1 cellular context compared by ENCODE assay signal in the genomic region with DNA sequence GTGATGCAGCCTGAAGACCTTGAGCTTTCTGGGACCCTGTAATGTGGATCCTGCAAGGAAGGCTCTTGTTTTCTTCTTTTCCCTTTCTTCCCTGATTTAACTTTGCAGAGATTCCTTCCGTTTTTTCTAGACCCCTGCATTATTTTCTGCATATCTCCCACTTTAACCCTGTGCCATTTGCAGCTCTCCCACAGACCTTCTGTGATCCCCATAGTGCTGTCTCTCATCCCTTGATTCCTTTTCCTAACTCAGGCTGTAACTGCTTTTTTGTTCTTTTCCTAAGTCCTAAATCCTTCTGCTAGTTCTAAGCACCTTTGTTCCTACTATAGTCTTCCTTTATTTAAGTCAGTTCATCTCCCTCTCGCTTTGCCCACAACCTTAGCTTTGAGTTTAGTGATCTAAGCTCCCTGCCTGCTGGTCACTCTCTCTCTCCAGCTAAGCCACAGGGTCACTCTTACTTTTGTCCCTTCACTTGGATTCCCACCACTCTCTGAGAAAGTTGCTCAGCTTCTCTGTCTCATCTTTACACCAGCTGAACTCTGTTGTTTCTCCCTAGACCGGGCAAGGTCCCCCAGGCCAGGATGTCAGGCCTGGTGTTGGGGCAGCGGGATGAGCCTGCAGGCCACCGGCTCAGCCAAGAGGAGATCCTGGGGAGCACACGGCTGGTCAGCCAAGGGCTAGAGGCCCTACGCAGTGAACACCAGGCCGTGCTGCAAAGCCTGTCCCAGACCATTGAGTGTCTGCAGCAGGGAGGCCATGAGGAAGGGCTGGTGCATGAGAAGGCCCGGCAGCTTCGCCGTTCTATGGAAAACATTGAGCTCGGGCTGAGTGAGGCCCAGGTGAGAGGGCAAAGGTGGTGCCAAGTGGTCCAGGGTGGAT.
A peak's percentile ranks its signal among the peaks of the same experiment; 100 is the strongest.
TF ChIP-seq lines count a peak whose summit lies in the region.

No MANE protein-coding gene starts in this region.

TF ChIP-seq in HepG2, 621 proteins besides CTCF, POLR2A, EP300 and RAD21 (continued from another document and continues in another):
- TF ChIP-seq, protein P1, sequence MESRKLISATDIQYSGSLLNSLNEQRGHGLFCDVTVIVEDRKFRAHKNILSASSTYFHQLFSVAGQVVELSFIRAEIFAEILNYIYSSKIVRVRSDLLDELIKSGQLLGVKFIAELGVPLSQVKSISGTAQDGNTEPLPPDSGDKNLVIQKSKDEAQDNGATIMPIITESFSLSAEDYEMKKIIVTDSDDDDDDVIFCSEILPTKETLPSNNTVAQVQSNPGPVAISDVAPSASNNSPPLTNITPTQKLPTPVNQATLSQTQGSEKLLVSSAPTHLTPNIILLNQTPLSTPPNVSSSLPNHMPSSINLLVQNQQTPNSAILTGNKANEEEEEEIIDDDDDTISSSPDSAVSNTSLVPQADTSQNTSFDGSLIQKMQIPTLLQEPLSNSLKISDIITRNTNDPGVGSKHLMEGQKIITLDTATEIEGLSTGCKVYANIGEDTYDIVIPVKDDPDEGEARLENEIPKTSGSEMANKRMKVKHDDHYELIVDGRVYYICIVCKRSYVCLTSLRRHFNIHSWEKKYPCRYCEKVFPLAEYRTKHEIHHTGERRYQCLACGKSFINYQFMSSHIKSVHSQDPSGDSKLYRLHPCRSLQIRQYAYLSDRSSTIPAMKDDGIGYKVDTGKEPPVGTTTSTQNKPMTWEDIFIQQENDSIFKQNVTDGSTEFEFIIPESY (CRISPR knock-in tag; IDR thresholded peaks at IDR 0.05) = peak; percentile 17; the same call in 1 of the 2 replicates
- TF ChIP-seq, protein P2, sequence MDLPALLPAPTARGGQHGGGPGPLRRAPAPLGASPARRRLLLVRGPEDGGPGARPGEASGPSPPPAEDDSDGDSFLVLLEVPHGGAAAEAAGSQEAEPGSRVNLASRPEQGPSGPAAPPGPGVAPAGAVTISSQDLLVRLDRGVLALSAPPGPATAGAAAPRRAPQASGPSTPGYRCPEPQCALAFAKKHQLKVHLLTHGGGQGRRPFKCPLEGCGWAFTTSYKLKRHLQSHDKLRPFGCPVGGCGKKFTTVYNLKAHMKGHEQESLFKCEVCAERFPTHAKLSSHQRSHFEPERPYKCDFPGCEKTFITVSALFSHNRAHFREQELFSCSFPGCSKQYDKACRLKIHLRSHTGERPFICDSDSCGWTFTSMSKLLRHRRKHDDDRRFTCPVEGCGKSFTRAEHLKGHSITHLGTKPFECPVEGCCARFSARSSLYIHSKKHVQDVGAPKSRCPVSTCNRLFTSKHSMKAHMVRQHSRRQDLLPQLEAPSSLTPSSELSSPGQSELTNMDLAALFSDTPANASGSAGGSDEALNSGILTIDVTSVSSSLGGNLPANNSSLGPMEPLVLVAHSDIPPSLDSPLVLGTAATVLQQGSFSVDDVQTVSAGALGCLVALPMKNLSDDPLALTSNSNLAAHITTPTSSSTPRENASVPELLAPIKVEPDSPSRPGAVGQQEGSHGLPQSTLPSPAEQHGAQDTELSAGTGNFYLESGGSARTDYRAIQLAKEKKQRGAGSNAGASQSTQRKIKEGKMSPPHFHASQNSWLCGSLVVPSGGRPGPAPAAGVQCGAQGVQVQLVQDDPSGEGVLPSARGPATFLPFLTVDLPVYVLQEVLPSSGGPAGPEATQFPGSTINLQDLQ (CRISPR knock-in tag; IDR thresholded peaks at IDR 0.05) = no peak
- TF ChIP-seq SP2 (CRISPR knock-in tag; IDR thresholded peaks at IDR 0.05) = no peak
- no peak for TF ChIP-seq ATF2 (CRISPR knock-in tag; IDR thresholded peaks at IDR 0.05)
- TF ChIP-seq ZNF33B (CRISPR knock-in tag; IDR thresholded peaks at IDR 0.05) = no peak
- no peak for TF ChIP-seq PLRG1 (conservative IDR thresholded peaks at IDR 0.05)
- no peak for TF ChIP-seq GATAD1 (CRISPR knock-in tag; IDR thresholded peaks at IDR 0.05)
- TF ChIP-seq ZMYM4 (CRISPR knock-in tag; IDR thresholded peaks at IDR 0.05) = 0 out of 2 replicates have a peak, but pooled peaks have one; percentile 7
- peak; percentile 75; the same call in 1 of the 2 replicates for TF ChIP-seq LBX2 (CRISPR knock-in tag; IDR thresholded peaks at IDR 0.05; ENCODE audit: borderline replicate concordance)
- no peak for TF ChIP-seq HNF4A (CRISPR knock-in tag; IDR thresholded peaks at IDR 0.05)
- TF ChIP-seq ZKSCAN8 (CRISPR knock-in tag; IDR thresholded peaks at IDR 0.05; ENCODE audit: borderline replicate concordance) = no peak
- no peak for TF ChIP-seq HIVEP1 (CRISPR knock-in tag; IDR thresholded peaks at IDR 0.05)
- no peak for TF ChIP-seq ZNF343 (CRISPR knock-in tag; IDR thresholded peaks at IDR 0.05)
- TF ChIP-seq RNF2 (conservative IDR thresholded peaks at IDR 0.05; ENCODE audit: low read depth) = no peak
- no peak for TF ChIP-seq IRF1 (CRISPR knock-in tag; IDR thresholded peaks at IDR 0.05; ENCODE audit: low read depth)
- TF ChIP-seq ZBTB37 (CRISPR knock-in tag; IDR thresholded peaks at IDR 0.05) = no peak
- TF ChIP-seq NRL (CRISPR knock-in tag; IDR thresholded peaks at IDR 0.05; ENCODE audit: borderline replicate concordance) = peak; percentile 66
- no peak for TF ChIP-seq MIER2 (CRISPR knock-in tag; IDR thresholded peaks at IDR 0.05)
- TF ChIP-seq SIN3B (IDR thresholded peaks at IDR 0.05; ENCODE audit: low read length) = no peak
- no peak for TF ChIP-seq JARID2 (CRISPR knock-in tag; IDR thresholded peaks at IDR 0.05; ENCODE audit: insufficient replicate concordance)
- 0 out of 2 replicates have a peak, but pooled peaks have one; percentile 3 for TF ChIP-seq RXRB (CRISPR knock-in tag; IDR thresholded peaks at IDR 0.05; ENCODE audit: borderline replicate concordance)
- TF ChIP-seq, protein P3, sequence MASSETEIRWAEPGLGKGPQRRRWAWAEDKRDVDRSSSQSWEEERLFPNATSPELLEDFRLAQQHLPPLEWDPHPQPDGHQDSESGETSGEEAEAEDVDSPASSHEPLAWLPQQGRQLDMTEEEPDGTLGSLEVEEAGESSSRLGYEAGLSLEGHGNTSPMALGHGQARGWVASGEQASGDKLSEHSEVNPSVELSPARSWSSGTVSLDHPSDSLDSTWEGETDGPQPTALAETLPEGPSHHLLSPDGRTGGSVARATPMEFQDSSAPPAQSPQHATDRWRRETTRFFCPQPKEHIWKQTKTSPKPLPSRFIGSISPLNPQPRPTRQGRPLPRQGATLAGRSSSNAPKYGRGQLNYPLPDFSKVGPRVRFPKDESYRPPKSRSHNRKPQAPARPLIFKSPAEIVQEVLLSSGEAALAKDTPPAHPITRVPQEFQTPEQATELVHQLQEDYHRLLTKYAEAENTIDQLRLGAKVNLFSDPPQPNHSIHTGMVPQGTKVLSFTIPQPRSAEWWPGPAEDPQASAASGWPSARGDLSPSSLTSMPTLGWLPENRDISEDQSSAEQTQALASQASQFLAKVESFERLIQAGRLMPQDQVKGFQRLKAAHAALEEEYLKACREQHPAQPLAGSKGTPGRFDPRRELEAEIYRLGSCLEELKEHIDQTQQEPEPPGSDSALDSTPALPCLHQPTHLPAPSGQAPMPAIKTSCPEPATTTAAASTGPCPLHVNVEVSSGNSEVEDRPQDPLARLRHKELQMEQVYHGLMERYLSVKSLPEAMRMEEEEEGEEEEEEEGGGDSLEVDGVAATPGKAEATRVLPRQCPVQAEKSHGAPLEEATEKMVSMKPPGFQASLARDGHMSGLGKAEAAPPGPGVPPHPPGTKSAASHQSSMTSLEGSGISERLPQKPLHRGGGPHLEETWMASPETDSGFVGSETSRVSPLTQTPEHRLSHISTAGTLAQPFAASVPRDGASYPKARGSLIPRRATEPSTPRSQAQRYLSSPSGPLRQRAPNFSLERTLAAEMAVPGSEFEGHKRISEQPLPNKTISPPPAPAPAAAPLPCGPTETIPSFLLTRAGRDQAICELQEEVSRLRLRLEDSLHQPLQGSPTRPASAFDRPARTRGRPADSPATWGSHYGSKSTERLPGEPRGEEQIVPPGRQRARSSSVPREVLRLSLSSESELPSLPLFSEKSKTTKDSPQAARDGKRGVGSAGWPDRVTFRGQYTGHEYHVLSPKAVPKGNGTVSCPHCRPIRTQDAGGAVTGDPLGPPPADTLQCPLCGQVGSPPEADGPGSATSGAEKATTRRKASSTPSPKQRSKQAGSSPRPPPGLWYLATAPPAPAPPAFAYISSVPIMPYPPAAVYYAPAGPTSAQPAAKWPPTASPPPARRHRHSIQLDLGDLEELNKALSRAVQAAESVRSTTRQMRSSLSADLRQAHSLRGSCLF (CRISPR knock-in tag; IDR thresholded peaks at IDR 0.05; ENCODE audit: borderline replicate concordance) = 0 out of 2 replicates have a peak, but pooled peaks have one; percentile 47
- 0 out of 2 replicates have a peak, but pooled peaks have one; percentile 8 for TF ChIP-seq SALL1 (CRISPR knock-in tag; IDR thresholded peaks at IDR 0.05)
- TF ChIP-seq ZNF329 (CRISPR knock-in tag; IDR thresholded peaks at IDR 0.05; ENCODE audit: low read depth) = 0 out of 2 replicates have a peak, but pooled peaks have one; percentile 24
- no peak for TF ChIP-seq ZNF274 (CRISPR knock-in tag; IDR thresholded peaks at IDR 0.05)
- TF ChIP-seq ZNF557 (CRISPR knock-in tag; IDR thresholded peaks at IDR 0.05) = no peak
- TF ChIP-seq, protein P4, sequence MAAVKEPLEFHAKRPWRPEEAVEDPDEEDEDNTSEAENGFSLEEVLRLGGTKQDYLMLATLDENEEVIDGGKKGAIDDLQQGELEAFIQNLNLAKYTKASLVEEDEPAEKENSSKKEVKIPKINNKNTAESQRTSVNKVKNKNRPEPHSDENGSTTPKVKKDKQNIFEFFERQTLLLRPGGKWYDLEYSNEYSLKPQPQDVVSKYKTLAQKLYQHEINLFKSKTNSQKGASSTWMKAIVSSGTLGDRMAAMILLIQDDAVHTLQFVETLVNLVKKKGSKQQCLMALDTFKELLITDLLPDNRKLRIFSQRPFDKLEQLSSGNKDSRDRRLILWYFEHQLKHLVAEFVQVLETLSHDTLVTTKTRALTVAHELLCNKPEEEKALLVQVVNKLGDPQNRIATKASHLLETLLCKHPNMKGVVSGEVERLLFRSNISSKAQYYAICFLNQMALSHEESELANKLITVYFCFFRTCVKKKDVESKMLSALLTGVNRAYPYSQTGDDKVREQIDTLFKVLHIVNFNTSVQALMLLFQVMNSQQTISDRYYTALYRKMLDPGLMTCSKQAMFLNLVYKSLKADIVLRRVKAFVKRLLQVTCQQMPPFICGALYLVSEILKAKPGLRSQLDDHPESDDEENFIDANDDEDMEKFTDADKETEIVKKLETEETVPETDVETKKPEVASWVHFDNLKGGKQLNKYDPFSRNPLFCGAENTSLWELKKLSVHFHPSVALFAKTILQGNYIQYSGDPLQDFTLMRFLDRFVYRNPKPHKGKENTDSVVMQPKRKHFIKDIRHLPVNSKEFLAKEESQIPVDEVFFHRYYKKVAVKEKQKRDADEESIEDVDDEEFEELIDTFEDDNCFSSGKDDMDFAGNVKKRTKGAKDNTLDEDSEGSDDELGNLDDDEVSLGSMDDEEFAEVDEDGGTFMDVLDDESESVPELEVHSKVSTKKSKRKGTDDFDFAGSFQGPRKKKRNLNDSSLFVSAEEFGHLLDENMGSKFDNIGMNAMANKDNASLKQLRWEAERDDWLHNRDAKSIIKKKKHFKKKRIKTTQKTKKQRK (IDR thresholded peaks at IDR 0.05; ENCODE audit: low read length) = no peak
- peak; percentile 16; the same call in 1 of the 2 replicates for TF ChIP-seq SPEN (CRISPR knock-in tag; IDR thresholded peaks at IDR 0.05; ENCODE audit: low read depth)
- no peak for TF ChIP-seq NR2C2 (CRISPR knock-in tag; IDR thresholded peaks at IDR 0.05; ENCODE audit: borderline replicate concordance)
- TF ChIP-seq ZNF543 (CRISPR knock-in tag; IDR thresholded peaks at IDR 0.05) = no peak
- 0 out of 2 replicates have a peak, but pooled peaks have one; percentile 36 for TF ChIP-seq CSRNP1 (CRISPR knock-in tag; IDR thresholded peaks at IDR 0.05)
- no peak for TF ChIP-seq ZMAT3 (CRISPR knock-in tag; conservative IDR thresholded peaks at IDR 0.05)
- TF ChIP-seq ETV6 (CRISPR knock-in tag; conservative IDR thresholded peaks at IDR 0.05) = no peak
- TF ChIP-seq ZBTB38 (CRISPR knock-in tag; IDR thresholded peaks at IDR 0.05) = peak; percentile 89
- TF ChIP-seq TP53 (CRISPR knock-in tag; conservative IDR thresholded peaks at IDR 0.05) = no peak
- no peak for TF ChIP-seq KDM3A (CRISPR knock-in tag; IDR thresholded peaks at IDR 0.05; ENCODE audit: low read depth)
- TF ChIP-seq ELF1 (CRISPR knock-in tag; IDR thresholded peaks at IDR 0.05) = no peak
- no peak for TF ChIP-seq ZNF292 (CRISPR knock-in tag; IDR thresholded peaks at IDR 0.05; ENCODE audit: borderline replicate concordance, low read depth)
